17 cellular contexts compared by ENCODE assay signal in the genomic region with DNA sequence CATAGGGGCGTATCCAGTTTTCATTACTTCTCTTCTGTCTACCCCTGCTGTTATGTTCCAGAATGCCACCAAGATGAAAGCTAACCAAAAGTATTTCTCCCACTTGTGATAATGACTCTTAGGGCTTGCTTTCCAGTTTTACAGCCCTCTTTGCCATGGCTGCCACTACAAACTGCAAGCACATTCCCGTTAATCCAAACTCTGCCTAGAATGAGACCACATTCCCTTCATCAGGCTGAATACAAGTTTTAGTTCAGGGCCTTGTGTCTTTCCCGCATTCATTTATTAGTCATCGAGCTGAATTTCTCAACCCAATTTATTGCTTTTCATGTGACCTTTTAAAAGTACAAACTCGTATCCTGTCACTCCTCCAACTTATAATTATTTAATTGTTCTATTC. TPM values are rescaled to one million over a fixed set of nuclear protein-coding genes. Genes with fewer than 3 reads are reported as not detected.
DNase-seq lines count a peak whose midpoint lies in the region; ATAC-seq, FAIRE-seq and TF ChIP-seq lines count a peak whose summit lies in the region.
"Had no signal": no experiment of that assay in that cellular context is flagged by ENCODE, and none has a peak within 500 bp of the region (broad histone marks: within the 10 kb centered on the region; RNA-seq: fewer than 3 reads in every experiment).

No MANE protein-coding gene starts in this region.

- no peak overlapping the region for H2AFZ ChIP-seq in astrocyte (ENCODE audit: low read depth, low read length)

- H3K9ac ChIP-seq in astrocyte (ENCODE audit: low read length) = no peak overlapping the region

- H3K4me3 ChIP-seq in A549 (no peak overlapping the region), astrocyte (ENCODE audit: insufficient read depth, low read depth, low read length) (no peak overlapping the region), thyroid gland (replicated peaks in 1 of 3) (no peak overlapping the region)

- intact Hi-C loops in thyroid gland (cut with DNase I) (no loop called here), posterior cingulate gyrus (cut with DNase I) (no loop called here)

- H3K36me3 Mint-ChIP-seq in astrocyte (ENCODE audit: low read depth, unreplicated experiment) = no peaks in the 10 kb centered on the region
- no peaks in the 10 kb centered on the region for H3K36me3 Mint-ChIP-seq in stimulated activated memory B cell treated with anti-CD40 and anti-IgM and Interleukin-4, amounts not matched to agents 10 μg/mL and 1 μg/mL and 100 μg/mL, for 72 hours
- H3K36me3 Mint-ChIP-seq: activated CD4-positive, alpha-beta memory T cell treated with anti-CD3 and anti-CD28 coated beads for 36 hours; naive thymus-derived CD8-positive, alpha-beta T cell had no signal

- TF ChIP-seq RAD21 in A549 (conservative IDR thresholded peaks at IDR 0.05 in 1 of 2, IDR thresholded peaks at IDR 0.05 in 1 of 2) = no peak

- no peak for ATAC-seq in A549
- no peak for ATAC-seq in stimulated activated memory B cell treated with anti-CD40 and anti-IgM and Interleukin-4, amounts not matched to agents 10 μg/mL and 1 μg/mL and 100 μg/mL, for 72 hours
- ATAC-seq: naive thymus-derived CD8-positive, alpha-beta T cell had no signal

- H3K4me3 Mint-ChIP-seq in astrocyte (ENCODE audit: unreplicated experiment) = no peak overlapping the region
- no peak overlapping the region for H3K4me3 Mint-ChIP-seq in stimulated activated memory B cell treated with anti-CD40 and anti-IgM and Interleukin-4, amounts not matched to agents 10 μg/mL and 1 μg/mL and 100 μg/mL, for 72 hours
- H3K4me3 Mint-ChIP-seq: activated CD4-positive, alpha-beta memory T cell treated with anti-CD3 and anti-CD28 coated beads for 36 hours; naive thymus-derived CD8-positive, alpha-beta T cell had no signal

- peak in 1 of 2 experiments; percentile 5 for DNase-seq in A549 (ENCODE audit: low read depth in 1 of 2, low spot score in 1 of 2)
- no peak for DNase-seq in H54 (ENCODE audit: insufficient read length, low spot score)
- peak; percentile 53 for DNase-seq in astrocyte (ENCODE audit: low read depth)
- peak; percentile 67 for DNase-seq in myocyte (ENCODE audit: low read depth)
- no peak for DNase-seq in NCI-H1417 treated with DMSO at 0.1 percent for 48 hours (lab: John Stamatoyannopoulos, UW)
- no peak for DNase-seq in thyroid gland
- DNase-seq in posterior cingulate gyrus = no peak
- DNase-seq: activated CD4-positive, alpha-beta memory T cell treated with anti-CD3 and anti-CD28 coated beads for 36 hours; activated gamma-delta T cell; BE2C; naive thymus-derived CD8-positive, alpha-beta T cell; NCI-H1105 treated with DMSO at 0.1 percent for 48 hours; NCI-H510A; RPMI8226; stimulated activated CD4-positive, alpha-beta T cell treated with anti-CD3 and anti-CD28 coated beads, Interleukin-12 subunit alpha, Interleukin-12 subunit beta, amount 100 ng/mL, for 4 hours had no signal

- H3K36me3 ChIP-seq in astrocyte (ENCODE audit: insufficient read depth, low read length) = no peaks in the 10 kb centered on the region
- H3K36me3 ChIP-seq in thyroid gland = no peaks in the 10 kb centered on the region
- H3K36me3 ChIP-seq: BE2C had no signal

- POLR2A ChIA-PET in A549 (lab: Yijun Ruan, JAX) = no interaction called here

- TF ChIP-seq EP300 in A549 (IDR thresholded peaks at IDR 0.05) = no peak

- peaks cover 6% of the 10 kb centered on the region for H3K4me1 Mint-ChIP-seq in astrocyte (ENCODE audit: low read depth, unreplicated experiment)
- H3K4me1 Mint-ChIP-seq in stimulated activated memory B cell treated with anti-CD40 and anti-IgM and Interleukin-4, amounts not matched to agents 10 μg/mL and 1 μg/mL and 100 μg/mL, for 72 hours = no peaks in the 10 kb centered on the region

- TF ChIP-seq POLR2A in A549 (IDR thresholded peaks at IDR 0.05; ENCODE audit: low read length) = no peak
- TF ChIP-seq POLR2A in H54 (IDR thresholded peaks at IDR 0.05; ENCODE audit: low read depth, low read length) = no peak
- TF ChIP-seq POLR2A in thyroid gland (IDR thresholded peaks at IDR 0.05) = no peak

- 72% methylated on average over 5 of the region's 5 CpGs for WGBS in A549 (ENCODE audit: missing lambda C conversion rate)
- WGBS in thyroid gland, 2 donors = 73 to 77% methylated on average over 5 of the region's 5 CpGs

- H3K4me1 ChIP-seq in A549 (peaks cover 34% of the 10 kb centered on the region), astrocyte (ENCODE audit: insufficient read depth, low read length) (peaks cover 14% of the 10 kb centered on the region), thyroid gland (peaks cover 0 to 9% of the 10 kb centered on the region in 2 donors)

- H3K79me2 ChIP-seq in astrocyte (ENCODE audit: insufficient read depth, low read length) = no peaks in the 10 kb centered on the region

- TF ChIP-seq CTCF in A549 (IDR thresholded peaks at IDR 0.05) = no peak
- TF ChIP-seq CTCF in astrocyte (IDR thresholded peaks at IDR 0.05; ENCODE audit: insufficient read depth, low read depth, low read length) = no peak
- no peak for TF ChIP-seq CTCF in thyroid gland (IDR thresholded peaks at IDR 0.05)

- H3K27me3 ChIP-seq in astrocyte (ENCODE audit: insufficient read depth, low read length) = no peaks in the 10 kb centered on the region
- H3K27me3 ChIP-seq in thyroid gland = no peaks in the 10 kb centered on the region
- H3K27me3 ChIP-seq: BE2C had no signal

- no peaks in the 10 kb centered on the region for H4K20me1 ChIP-seq in astrocyte (ENCODE audit: insufficient read depth, low read length)

- no peaks in the 10 kb centered on the region for H3K27me3 Mint-ChIP-seq in astrocyte (ENCODE audit: low read depth, unreplicated experiment)
- no peaks in the 10 kb centered on the region for H3K27me3 Mint-ChIP-seq in stimulated activated memory B cell treated with anti-CD40 and anti-IgM and Interleukin-4, amounts not matched to agents 10 μg/mL and 1 μg/mL and 100 μg/mL, for 72 hours
- H3K27me3 Mint-ChIP-seq: activated CD4-positive, alpha-beta memory T cell treated with anti-CD3 and anti-CD28 coated beads for 36 hours had no signal

- CTCF ChIA-PET in A549 (lab: Yijun Ruan, JAX) = interaction anchor here (0.6 kb wide), 1 partner anchor 44 kb away, joined by 3 read pairs; no protein-coding TSS in a partner anchor

- no peaks in the 10 kb centered on the region for H3K9me3 Mint-ChIP-seq in astrocyte (ENCODE audit: unreplicated experiment)
- H3K9me3 Mint-ChIP-seq in stimulated activated memory B cell treated with anti-CD40 and anti-IgM and Interleukin-4, amounts not matched to agents 10 μg/mL and 1 μg/mL and 100 μg/mL, for 72 hours = peaks cover 2% of the 10 kb centered on the region
- H3K9me3 Mint-ChIP-seq: naive thymus-derived CD8-positive, alpha-beta T cell had no signal

- FAIRE-seq in A549 (lab: Jason Lieb, UNC) (no peak), H54 (lab: Jason Lieb, UNC) (peak; percentile 77), astrocyte (lab: Jason Lieb, UNC) (no peak)
- FAIRE-seq: GM18507 had no signal

- H3K9me3 ChIP-seq in A549 (no peaks in the 10 kb centered on the region), astrocyte (ENCODE audit: insufficient read depth, low read depth, low read length) (no peaks in the 10 kb centered on the region), thyroid gland (no peaks in the 10 kb centered on the region)
- H3K9me3 ChIP-seq: BE2C had no signal

- H3K27ac Mint-ChIP-seq in astrocyte (ENCODE audit: unreplicated experiment) = peak overlapping the region; percentile 22
- H3K27ac Mint-ChIP-seq in stimulated activated memory B cell treated with anti-CD40 and anti-IgM and Interleukin-4, amounts not matched to agents 10 μg/mL and 1 μg/mL and 100 μg/mL, for 72 hours = no peak overlapping the region
- H3K27ac Mint-ChIP-seq: activated CD4-positive, alpha-beta memory T cell treated with anti-CD3 and anti-CD28 coated beads for 36 hours; naive thymus-derived CD8-positive, alpha-beta T cell had no signal

- H3K27ac ChIP-seq in A549 = peak overlapping the region; percentile 29 to 47; a peak in 2 of 6 replicates
- no peak overlapping the region for H3K27ac ChIP-seq in astrocyte (ENCODE audit: low read depth, low read length)
- H3K27ac ChIP-seq in thyroid gland = no peak overlapping the region

- H3K4me2 ChIP-seq in A549 = peak overlapping the region; percentile 12; the same call in 1 of the 3 replicates
- no peak overlapping the region for H3K4me2 ChIP-seq in astrocyte (ENCODE audit: low read length)

TF ChIP-seq in A549, 52 proteins besides CTCF, POLR2A, EP300 and RAD21:
- no peak for TF ChIP-seq MAZ (IDR thresholded peaks at IDR 0.05; ENCODE audit: borderline replicate concordance, low read depth, low read length)
- no peak for TF ChIP-seq FOSL2 (IDR thresholded peaks at IDR 0.05)
- 0 out of 2 replicates have a peak, but pooled peaks have one; percentile 10 for TF ChIP-seq FOSL2 (CRISPR knock-in tag; IDR thresholded peaks at IDR 0.05)

RNA-seq across cellular contexts. Expression of a gene that starts 23.5 kb away (rescaled TPM):
- polyA plus RNA-seq in A549 (2011; rRNA removed) (0.37 and 0.60 TPM in 2 replicates), A549 (2017; fragmentation: RNase III; extraction: RNeasy Plus Mini Kit Qiagen cat#74134 plus additional on column Dnase treatment) (0.11 to 0.13 TPM (median 0.12 TPM) in 3 replicates)
- polyA plus RNA-seq in A549 (2012; cell fraction: cytosol; rRNA removed) = 0.03 and 0.06 TPM in 2 replicates
- polyA plus RNA-seq in A549 (2012; cell fraction: nucleus; rRNA removed) = 0.02 TPM in 1 of 2 replicates, not detected in the other
- 0.04 TPM in 1 of 2 replicates, not detected in the other for polyA minus RNA-seq in A549 (2011; rRNA and poly(A)+ RNA removed)
- total RNA-seq in astrocyte (1.7 and 2.6 TPM in 2 replicates), myocyte (38.8 and 46.2 TPM in 2 replicates), thyroid gland (100 to 1,000 TPM; 137 to 244 (median 155) TPM)
- polyA plus RNA-seq in myocyte (2012) = 16.6 TPM
- total RNA-seq: activated CD4-positive, alpha-beta memory T cell treated with anti-CD3 and anti-CD28 coated beads for 36 hours had no signal

Comparison
In these comparisons a context has a peak if more than half of its experiments do, and no peak if none do; other contexts are left out.
1. DNase-seq: peak in astrocyte (single experiment) and myocyte (single experiment); none in H54 (single experiment), NCI-H1417 treated with DMSO at 0.1 percent for 48 hours (single experiment), thyroid gland (0 of 2) and posterior cingulate gyrus (0 of 10).
2. H3K27ac ChIP-seq: peak in A549 (2 of 2); none in astrocyte (single experiment) and thyroid gland (0 of 3).
3. RNA of a gene that starts 23.5 kb away (total RNA-seq): 137 to 244 TPM in thyroid gland and 38.8 to 46.2 TPM in myocyte; 1.7 to 2.6 TPM in astrocyte; every median in the first group is over 10 times any median in the second.